ENCODE assay signal across 1 cellular context in genomic region chr20:63968928-63969760, GRCh38.
TF ChIP-seq lines count a peak whose summit lies in the region.

No MANE protein-coding gene starts in this region.

TF ChIP-seq in HepG2, 621 proteins besides CTCF, POLR2A, EP300 and RAD21 (continued from another document):
- TF ChIP-seq, protein P1, sequence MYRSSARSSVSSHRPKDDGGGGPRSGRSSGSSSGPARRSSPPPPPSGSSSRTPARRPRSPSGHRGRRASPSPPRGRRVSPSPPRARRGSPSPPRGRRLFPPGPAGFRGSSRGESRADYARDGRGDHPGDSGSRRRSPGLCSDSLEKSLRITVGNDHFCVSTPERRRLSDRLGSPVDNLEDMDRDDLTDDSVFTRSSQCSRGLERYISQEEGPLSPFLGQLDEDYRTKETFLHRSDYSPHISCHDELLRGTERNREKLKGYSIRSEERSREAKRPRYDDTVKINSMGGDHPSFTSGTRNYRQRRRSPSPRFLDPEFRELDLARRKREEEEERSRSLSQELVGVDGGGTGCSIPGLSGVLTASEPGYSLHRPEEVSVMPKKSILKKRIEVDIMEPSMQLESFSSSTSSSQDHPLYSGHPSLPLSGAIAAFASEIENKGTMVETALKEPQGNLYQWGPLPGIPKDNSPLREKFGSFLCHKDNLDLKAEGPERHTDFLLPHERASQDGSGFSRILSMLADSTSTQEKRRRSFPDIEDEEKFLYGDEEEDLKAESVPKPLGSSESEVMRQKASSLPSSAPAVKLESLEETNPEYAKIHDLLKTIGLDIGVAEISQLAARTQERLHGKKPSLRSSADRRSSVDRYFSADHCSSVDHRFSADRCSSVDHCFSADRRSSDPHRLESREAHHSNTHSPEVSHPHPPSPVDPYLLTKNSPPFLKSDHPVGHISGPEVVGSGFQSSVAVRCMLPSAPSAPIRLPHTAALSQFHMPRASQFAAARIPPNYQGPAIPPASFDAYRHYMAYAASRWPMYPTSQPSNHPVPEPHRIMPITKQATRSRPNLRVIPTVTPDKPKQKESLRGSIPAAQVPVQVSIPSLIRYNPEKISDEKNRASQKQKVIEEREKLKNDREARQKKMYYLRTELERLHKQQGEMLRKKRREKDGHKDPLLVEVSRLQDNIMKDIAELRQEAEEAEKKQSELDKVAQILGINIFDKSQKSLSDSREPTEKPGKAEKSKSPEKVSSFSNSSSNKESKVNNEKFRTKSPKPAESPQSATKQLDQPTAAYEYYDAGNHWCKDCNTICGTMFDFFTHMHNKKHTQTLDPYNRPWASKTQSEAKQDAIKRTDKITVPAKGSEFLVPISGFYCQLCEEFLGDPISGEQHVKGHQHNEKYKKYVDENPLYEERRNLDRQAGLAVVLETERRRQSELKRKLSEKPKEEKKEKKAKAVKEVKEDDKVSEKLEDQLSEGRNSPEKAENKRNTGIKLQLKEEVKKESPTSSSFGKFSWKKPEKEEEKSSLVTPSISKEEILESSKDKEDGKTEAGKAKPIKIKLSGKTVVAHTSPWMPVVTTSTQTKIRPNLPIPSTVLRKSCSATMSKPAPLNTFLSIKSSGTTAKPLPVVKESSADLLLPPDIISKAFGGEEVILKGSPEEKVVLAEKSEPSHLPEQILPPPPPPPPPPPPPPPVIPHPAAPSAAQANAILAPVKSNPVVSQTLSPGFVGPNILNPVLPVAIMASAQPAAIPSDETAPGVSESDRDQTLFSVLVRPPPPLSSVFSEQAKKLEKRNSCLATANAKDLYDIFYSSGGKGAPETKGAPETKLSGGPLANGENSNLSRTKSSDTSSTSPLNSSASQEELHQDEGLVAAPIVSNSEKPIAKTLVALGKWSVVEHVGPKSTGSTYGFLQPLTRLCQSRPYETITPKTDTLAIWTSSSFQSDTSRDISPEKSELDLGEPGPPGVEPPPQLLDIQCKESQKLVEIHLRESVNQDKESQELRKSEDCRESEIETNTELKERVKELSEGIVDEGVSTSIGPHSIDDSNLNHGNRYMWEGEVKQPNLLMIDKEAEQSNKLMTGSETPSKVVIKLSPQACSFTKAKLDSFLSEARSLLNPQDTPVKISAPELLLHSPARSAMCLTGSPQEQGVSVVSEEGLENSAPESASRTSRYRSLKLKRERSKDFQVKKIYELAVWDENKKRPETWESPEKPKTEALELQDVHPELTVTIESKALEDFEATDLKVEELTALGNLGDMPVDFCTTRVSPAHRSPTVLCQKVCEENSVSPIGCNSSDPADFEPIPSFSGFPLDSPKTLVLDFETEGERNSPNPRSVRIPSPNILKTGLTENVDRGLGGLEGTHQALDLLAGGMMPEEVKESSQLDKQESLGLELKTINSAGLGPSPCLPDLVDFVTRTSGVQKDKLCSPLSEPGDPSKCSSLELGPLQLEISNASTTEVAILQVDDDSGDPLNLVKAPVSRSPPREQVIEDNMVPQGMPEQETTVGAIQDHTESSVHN (CRISPR knock-in tag; IDR thresholded peaks at IDR 0.05), result 0 out of 2 replicates have a peak, but pooled peaks have one; percentile 58
- TF ChIP-seq HDAC6 (IDR thresholded peaks at IDR 0.05; ENCODE audit: low read depth, low read length), result no peak
- TF ChIP-seq ZBTB8A (CRISPR knock-in tag; IDR thresholded peaks at IDR 0.05; ENCODE audit: borderline replicate concordance, low read depth), result no peak; the same call in 1 of the 2 replicates
- no peak for TF ChIP-seq CSRNP2 (CRISPR knock-in tag; conservative IDR thresholded peaks at IDR 0.05; ENCODE audit: low read depth)
- TF ChIP-seq, protein P2, sequence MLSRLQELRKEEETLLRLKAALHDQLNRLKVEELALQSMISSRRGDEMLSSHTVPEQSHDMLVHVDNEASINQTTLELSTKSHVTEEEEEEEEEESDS (CRISPR knock-in tag; IDR thresholded peaks at IDR 0.05; ENCODE audit: borderline replicate concordance), result no peak
- peak; percentile 42; the same call in 1 of the 2 replicates for TF ChIP-seq ZNF713 (CRISPR knock-in tag; IDR thresholded peaks at IDR 0.05)
- peak; percentile 85 for TF ChIP-seq MED1 (CRISPR knock-in tag; IDR thresholded peaks at IDR 0.05)
- 0 out of 2 replicates have a peak, but pooled peaks have one; percentile 48 for TF ChIP-seq SP4 (CRISPR knock-in tag; IDR thresholded peaks at IDR 0.05)
- TF ChIP-seq MBNL3 (CRISPR knock-in tag; conservative IDR thresholded peaks at IDR 0.05), result no peak
- no peak for TF ChIP-seq ZFP36 (IDR thresholded peaks at IDR 0.05; ENCODE audit: borderline replicate concordance, low read depth, low read length, partially characterized antibody)
- peak; percentile 62; the same call in 1 of the 2 replicates for TF ChIP-seq ZNF761 (CRISPR knock-in tag; conservative IDR thresholded peaks at IDR 0.05)
- no peak for TF ChIP-seq TP53 (CRISPR knock-in tag; conservative IDR thresholded peaks at IDR 0.05)
- TF ChIP-seq ZNF17 (CRISPR knock-in tag; IDR thresholded peaks at IDR 0.05), result no peak
- no peak for TF ChIP-seq GABPA (IDR thresholded peaks at IDR 0.05; ENCODE audit: low read depth, low read length)
- TF ChIP-seq GABPA (CRISPR knock-in tag; IDR thresholded peaks at IDR 0.05; ENCODE audit: low read depth), result no peak
- peak; percentile 48; the same call in 1 of the 2 replicates for TF ChIP-seq ZNF773 (CRISPR knock-in tag; IDR thresholded peaks at IDR 0.05; ENCODE audit: borderline replicate concordance)
- TF ChIP-seq, protein P3, sequence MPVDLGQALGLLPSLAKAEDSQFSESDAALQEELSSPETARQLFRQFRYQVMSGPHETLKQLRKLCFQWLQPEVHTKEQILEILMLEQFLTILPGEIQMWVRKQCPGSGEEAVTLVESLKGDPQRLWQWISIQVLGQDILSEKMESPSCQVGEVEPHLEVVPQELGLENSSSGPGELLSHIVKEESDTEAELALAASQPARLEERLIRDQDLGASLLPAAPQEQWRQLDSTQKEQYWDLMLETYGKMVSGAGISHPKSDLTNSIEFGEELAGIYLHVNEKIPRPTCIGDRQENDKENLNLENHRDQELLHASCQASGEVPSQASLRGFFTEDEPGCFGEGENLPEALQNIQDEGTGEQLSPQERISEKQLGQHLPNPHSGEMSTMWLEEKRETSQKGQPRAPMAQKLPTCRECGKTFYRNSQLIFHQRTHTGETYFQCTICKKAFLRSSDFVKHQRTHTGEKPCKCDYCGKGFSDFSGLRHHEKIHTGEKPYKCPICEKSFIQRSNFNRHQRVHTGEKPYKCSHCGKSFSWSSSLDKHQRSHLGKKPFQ (CRISPR knock-in tag; IDR thresholded peaks at IDR 0.05; ENCODE audit: insufficient replicate concordance), result peak; percentile 57
- no peak for TF ChIP-seq ZNF256 (CRISPR knock-in tag; conservative IDR thresholded peaks at IDR 0.05)
- TF ChIP-seq RCOR2 (CRISPR knock-in tag; IDR thresholded peaks at IDR 0.05), result peak; percentile 55; the same call in 1 of the 2 replicates
- TF ChIP-seq FOXK1 (CRISPR knock-in tag; IDR thresholded peaks at IDR 0.05; ENCODE audit: borderline replicate concordance, low read depth), result 0 out of 2 replicates have a peak, but pooled peaks have one; percentile 51
- TF ChIP-seq PAX8 (CRISPR knock-in tag; IDR thresholded peaks at IDR 0.05; ENCODE audit: borderline replicate concordance), result peak; percentile 87; the same call in 1 of the 2 replicates
- no peak for TF ChIP-seq CEBPB (IDR thresholded peaks at IDR 0.05; ENCODE audit: borderline replicate concordance, low read depth, low read length)
- no peak for TF ChIP-seq SYNCRIP (IDR thresholded peaks at IDR 0.05; ENCODE audit: insufficient read depth, low read depth, low read length)
- no peak for TF ChIP-seq ZNF326 (CRISPR knock-in tag; IDR thresholded peaks at IDR 0.05; ENCODE audit: borderline replicate concordance)
- TF ChIP-seq SNRNP70 (IDR thresholded peaks at IDR 0.05; ENCODE audit: low read depth, low read length), result no peak
- peak; percentile 15 for TF ChIP-seq ZNF768 (CRISPR knock-in tag; IDR thresholded peaks at IDR 0.05)
- TF ChIP-seq, protein P4, sequence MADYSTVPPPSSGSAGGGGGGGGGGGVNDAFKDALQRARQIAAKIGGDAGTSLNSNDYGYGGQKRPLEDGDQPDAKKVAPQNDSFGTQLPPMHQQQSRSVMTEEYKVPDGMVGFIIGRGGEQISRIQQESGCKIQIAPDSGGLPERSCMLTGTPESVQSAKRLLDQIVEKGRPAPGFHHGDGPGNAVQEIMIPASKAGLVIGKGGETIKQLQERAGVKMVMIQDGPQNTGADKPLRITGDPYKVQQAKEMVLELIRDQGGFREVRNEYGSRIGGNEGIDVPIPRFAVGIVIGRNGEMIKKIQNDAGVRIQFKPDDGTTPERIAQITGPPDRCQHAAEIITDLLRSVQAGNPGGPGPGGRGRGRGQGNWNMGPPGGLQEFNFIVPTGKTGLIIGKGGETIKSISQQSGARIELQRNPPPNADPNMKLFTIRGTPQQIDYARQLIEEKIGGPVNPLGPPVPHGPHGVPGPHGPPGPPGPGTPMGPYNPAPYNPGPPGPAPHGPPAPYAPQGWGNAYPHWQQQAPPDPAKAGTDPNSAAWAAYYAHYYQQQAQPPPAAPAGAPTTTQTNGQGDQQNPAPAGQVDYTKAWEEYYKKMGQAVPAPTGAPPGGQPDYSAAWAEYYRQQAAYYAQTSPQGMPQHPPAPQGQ (CRISPR knock-in tag; IDR thresholded peaks at IDR 0.05; ENCODE audit: borderline replicate concordance), result no peak
- TF ChIP-seq, protein P5, sequence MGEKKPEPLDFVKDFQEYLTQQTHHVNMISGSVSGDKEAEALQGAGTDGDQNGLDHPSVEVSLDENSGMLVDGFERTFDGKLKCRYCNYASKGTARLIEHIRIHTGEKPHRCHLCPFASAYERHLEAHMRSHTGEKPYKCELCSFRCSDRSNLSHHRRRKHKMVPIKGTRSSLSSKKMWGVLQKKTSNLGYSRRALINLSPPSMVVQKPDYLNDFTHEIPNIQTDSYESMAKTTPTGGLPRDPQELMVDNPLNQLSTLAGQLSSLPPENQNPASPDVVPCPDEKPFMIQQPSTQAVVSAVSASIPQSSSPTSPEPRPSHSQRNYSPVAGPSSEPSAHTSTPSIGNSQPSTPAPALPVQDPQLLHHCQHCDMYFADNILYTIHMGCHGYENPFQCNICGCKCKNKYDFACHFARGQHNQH (CRISPR knock-in tag; IDR thresholded peaks at IDR 0.05), result peak; percentile 68; the same call in 1 of the 2 replicates
- TF ChIP-seq, protein P6, sequence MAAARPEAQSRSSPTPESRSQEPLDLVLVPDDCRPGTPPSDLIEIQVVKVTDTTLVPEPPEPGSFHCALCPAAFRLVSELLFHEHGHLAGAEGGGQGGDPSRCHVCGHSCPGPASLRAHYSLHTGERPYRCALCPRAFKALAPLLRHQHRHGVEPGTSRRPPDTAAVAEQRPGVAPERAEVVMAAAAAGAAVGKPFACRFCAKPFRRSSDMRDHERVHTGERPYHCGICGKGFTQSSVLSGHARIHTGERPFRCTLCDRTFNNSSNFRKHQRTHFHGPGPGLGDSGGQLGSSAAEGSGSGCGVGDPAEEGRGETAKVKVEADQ (CRISPR knock-in tag; IDR thresholded peaks at IDR 0.05; ENCODE audit: borderline replicate concordance), result no peak
- TF ChIP-seq THAP11 (CRISPR knock-in tag; IDR thresholded peaks at IDR 0.05), result peak; percentile 85
- no peak; the same call in 1 of the 2 replicates for TF ChIP-seq WIZ (CRISPR knock-in tag; IDR thresholded peaks at IDR 0.05)
- TF ChIP-seq ZNF264 (CRISPR knock-in tag; IDR thresholded peaks at IDR 0.05), result peak; percentile 55; the same call in 1 of the 2 replicates
- no peak for TF ChIP-seq PRMT3 (CRISPR knock-in tag; IDR thresholded peaks at IDR 0.05; ENCODE audit: borderline replicate concordance, low read depth)
- TF ChIP-seq PHF8 (CRISPR knock-in tag; IDR thresholded peaks at IDR 0.05), result peak; percentile 73
- TF ChIP-seq, protein P7, sequence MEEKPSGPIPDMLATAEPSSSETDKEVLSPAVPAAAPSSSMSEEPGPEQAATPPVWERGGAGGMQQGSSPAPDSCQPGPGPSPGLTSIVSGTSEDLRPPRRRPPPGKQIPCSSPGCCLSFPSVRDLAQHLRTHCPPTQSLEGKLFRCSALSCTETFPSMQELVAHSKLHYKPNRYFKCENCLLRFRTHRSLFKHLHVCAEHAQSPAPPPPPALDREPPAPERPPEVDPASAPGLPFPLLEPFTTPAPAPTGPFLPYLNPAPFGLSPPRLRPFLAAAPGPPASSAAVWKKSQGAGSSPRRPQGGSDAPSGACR (CRISPR knock-in tag; IDR thresholded peaks at IDR 0.05), result no peak; the same call in 1 of the 2 replicates
- peak; percentile 72; the same call in 1 of the 2 replicates for TF ChIP-seq SIN3A (IDR thresholded peaks at IDR 0.05; ENCODE audit: borderline replicate concordance, low read depth, low read length)
- no peak for TF ChIP-seq ZNF841 (CRISPR knock-in tag; IDR thresholded peaks at IDR 0.05; ENCODE audit: borderline replicate concordance)
